8 cellular contexts compared by ENCODE assay signal in the genomic region with DNA sequence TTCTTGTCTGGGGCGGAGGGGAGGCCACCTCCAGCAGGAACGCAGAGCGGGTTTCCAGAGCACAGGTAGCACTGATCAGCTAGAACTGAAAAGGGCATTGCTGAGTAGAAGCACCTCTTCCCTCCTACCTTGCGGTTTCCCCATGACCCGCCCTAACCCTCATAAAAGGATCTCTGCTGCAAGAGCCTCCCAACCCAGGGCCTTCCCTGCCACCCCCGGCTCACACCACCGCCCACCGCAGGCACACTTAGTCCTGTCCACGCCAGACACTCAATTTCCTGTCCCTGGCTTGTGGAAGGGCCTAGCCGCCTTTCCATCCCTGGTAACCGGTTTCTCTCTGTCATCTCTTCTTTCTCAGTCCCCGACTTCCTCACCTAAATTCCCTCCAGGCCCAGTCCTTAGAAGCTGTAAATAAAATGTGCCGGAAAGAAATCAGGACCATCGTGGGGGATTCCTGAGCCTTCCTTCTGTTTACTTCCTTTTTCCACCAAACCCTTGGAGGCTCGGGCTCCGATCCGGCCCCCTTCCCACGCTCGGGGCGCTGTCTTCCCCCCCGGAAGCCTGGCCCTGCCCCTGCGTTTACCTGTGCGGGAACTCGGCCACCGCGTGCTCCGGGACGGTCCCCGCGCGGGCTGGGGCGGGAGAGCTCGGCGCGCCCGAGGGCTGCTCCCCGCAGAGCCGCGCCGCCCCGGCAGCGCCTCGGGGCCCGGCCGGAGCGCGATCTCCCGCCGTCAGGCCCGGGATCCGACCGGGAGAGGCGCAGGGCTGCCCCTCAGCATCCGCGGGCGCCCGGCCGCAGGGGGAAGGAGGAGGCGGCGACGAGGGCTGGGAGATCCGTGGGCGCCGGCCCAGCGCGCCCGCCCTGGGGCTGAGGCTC. TPM values are rescaled to one million over a fixed set of nuclear protein-coding genes. Genes with fewer than 3 reads are reported as not detected.
DNase-seq lines count a peak whose midpoint lies in the region; ATAC-seq, FAIRE-seq and TF ChIP-seq lines count a peak whose summit lies in the region.

No MANE protein-coding gene starts in this region.

- H3K27me3 ChIP-seq in BLaER1 treated with 17β-estradiol and CSF1 and Interleukin-3, amounts not matched to agents 10 nM and 100 nM = peaks cover 0 to 12% (median 0%) of the 10 kb centered on the region in 11 experiments; a peak in 5 of 22 replicates
- H3K27me3 ChIP-seq in body of pancreas = no peaks in the 10 kb centered on the region
- H3K27me3 ChIP-seq in keratinocyte (ENCODE audit: control insufficient read depth, extremely low read depth, insufficient read depth, low read length) = no peaks in the 10 kb centered on the region

- H3K27me3 Mint-ChIP-seq in T-helper 1 cell treated with Interleukin-12 subunit alpha and Interleukin-12 subunit beta and Interleukin-4 antibody, amounts not matched to agents 30 μg/mL and 1 μg/mL, for 36 hours (ENCODE audit: low read depth) = peaks cover 4% of the 10 kb centered on the region

- H2AFZ ChIP-seq in keratinocyte (ENCODE audit: control insufficient read depth, low read length) = peak overlapping the region; percentile 91

- no peaks in the 10 kb centered on the region for H3K9me3 Mint-ChIP-seq in T-helper 1 cell treated with Interleukin-12 subunit alpha and Interleukin-12 subunit beta and Interleukin-4 antibody, amounts not matched to agents 30 μg/mL and 1 μg/mL, for 36 hours

- dilution Hi-C loops in keratinocyte (cut with MboI; ENCODE audit: extremely low pct_ligation_motif_present, low sequenced_read_pairs) = no loop called here

- peaks cover 0 to 52% (median 43%) of the 10 kb centered on the region in 11 experiments; a peak in 18 of 22 replicates for H4K20me1 ChIP-seq in BLaER1 treated with 17β-estradiol and CSF1 and Interleukin-3, amounts not matched to agents 10 nM and 100 nM
- peaks cover 2% of the 10 kb centered on the region for H4K20me1 ChIP-seq in keratinocyte (ENCODE audit: control insufficient read depth, extremely low read depth, insufficient read depth, low read length)

- peak; percentile 24 for ATAC-seq in GM19372 (IDR thresholded peaks at IDR 0.05; ENCODE audit: low read depth, unreplicated experiment)
- peak; percentile 22 for ATAC-seq in HG03521 (IDR thresholded peaks at IDR 0.05; ENCODE audit: unreplicated experiment)
- ATAC-seq in body of pancreas = peak; percentile 39

- TF ChIP-seq POLR2A in body of pancreas (IDR thresholded peaks at IDR 0.05) = no peak

- H3K4me3 Mint-ChIP-seq in T-helper 1 cell treated with Interleukin-12 subunit alpha and Interleukin-12 subunit beta and Interleukin-4 antibody, amounts not matched to agents 30 μg/mL and 1 μg/mL, for 36 hours = peak overlapping the region; percentile 93

- no peak for DNase-seq in body of pancreas
- no peak for DNase-seq in keratinocyte (ENCODE audit: low read depth, low spot score)
- peak; percentile 36 to 53 for DNase-seq in stimulated activated CD4-positive, alpha-beta T cell treated with anti-CD3 and anti-CD28 coated beads, Interleukin-4, amount 100 ng/mL, for 4 hours
- DNase-seq in cortex of kidney (lab: John Stamatoyannopoulos, UW) = no peak

- no peaks in the 10 kb centered on the region for H3K9me3 ChIP-seq in BLaER1 treated with 17β-estradiol and CSF1 and Interleukin-3, amounts not matched to agents 10 nM and 100 nM (replicated peaks in 1 of 11)
- H3K9me3 ChIP-seq in body of pancreas (no peaks in the 10 kb centered on the region), keratinocyte (ENCODE audit: control insufficient read depth, low read depth, low read length) (no peaks in the 10 kb centered on the region)

- FAIRE-seq in keratinocyte (lab: Jason Lieb, UNC) = peak; percentile 61

- TF ChIP-seq CTCF in body of pancreas (IDR thresholded peaks at IDR 0.05) (no peak), keratinocyte (optimal IDR thresholded peaks at IDR 0.05 in 1 of 3, IDR thresholded peaks at IDR 0.05 in 1 of 3, conservative IDR thresholded peaks at IDR 0.05 in 1 of 3; ENCODE audit: extremely low read depth in 1 of 3, insufficient read depth in 2 of 3, low read length in 3 of 3) (no peak)

- peak overlapping the region; percentile 76 to 85 (median 82) for H3K9ac ChIP-seq in BLaER1 treated with 17β-estradiol and CSF1 and Interleukin-3, amounts not matched to agents 10 nM and 100 nM
- H3K9ac ChIP-seq in keratinocyte (ENCODE audit: control insufficient read depth, extremely low read depth, insufficient read depth, low read length) = peak overlapping the region; percentile 76

- H3K36me3 Mint-ChIP-seq in T-helper 1 cell treated with Interleukin-12 subunit alpha and Interleukin-12 subunit beta and Interleukin-4 antibody, amounts not matched to agents 30 μg/mL and 1 μg/mL, for 36 hours (ENCODE audit: low read depth) = peaks cover 9% of the 10 kb centered on the region

- H3K36me3 ChIP-seq in BLaER1 treated with 17β-estradiol and CSF1 and Interleukin-3, amounts not matched to agents 10 nM and 100 nM = peaks cover 0 to 34% (median 6%) of the 10 kb centered on the region in 11 experiments; a peak in 6 of 22 replicates
- H3K36me3 ChIP-seq in body of pancreas (replicated peaks in 1 of 2; ENCODE audit: insufficient read depth in 1 of 2, low read depth in 2 of 2) (no peaks in the 10 kb centered on the region), keratinocyte (ENCODE audit: control insufficient read depth in 2 of 2, extremely low read depth in 1 of 2, insufficient read depth in 2 of 2, low read length in 2 of 2) (peaks cover 7% of the 10 kb centered on the region in 2 experiments)

- H3K4me2 ChIP-seq in BLaER1 treated with 17β-estradiol and CSF1 and Interleukin-3, amounts not matched to agents 10 nM and 100 nM = peak overlapping the region; percentile 90 to 99 (median 94)
- peak overlapping the region; percentile 93 for H3K4me2 ChIP-seq in keratinocyte (ENCODE audit: control insufficient read depth, extremely low read depth, insufficient read depth, low read depth, low read length)

- 14 to 71% methylated on average over 14 to 62 of the region's 67 CpGs for WGBS in body of pancreas, 2 donors

- peak overlapping the region; percentile 78 to 87 (median 82) for H3K4me3 ChIP-seq in BLaER1 treated with 17β-estradiol and CSF1 and Interleukin-3, amounts not matched to agents 10 nM and 100 nM
- H3K4me3 ChIP-seq in body of pancreas = no peak overlapping the region
- H3K4me3 ChIP-seq in keratinocyte (ENCODE audit: control insufficient read depth in 2 of 3, extremely low read depth in 1 of 3, insufficient read depth in 2 of 3, low read depth in 1 of 3, low read length in 3 of 3) = peak overlapping the region; percentile 46 to 83 (median 80)

- peaks cover 21% of the 10 kb centered on the region for H3K4me1 Mint-ChIP-seq in T-helper 1 cell treated with Interleukin-12 subunit alpha and Interleukin-12 subunit beta and Interleukin-4 antibody, amounts not matched to agents 30 μg/mL and 1 μg/mL, for 36 hours (ENCODE audit: low read depth)

- peaks cover 30 to 60% (median 52%) of the 10 kb centered on the region in 10 experiments for H3K4me1 ChIP-seq in BLaER1 treated with 17β-estradiol and CSF1 and Interleukin-3, amounts not matched to agents 10 nM and 100 nM
- H3K4me1 ChIP-seq in body of pancreas (peaks cover 13% of the 10 kb centered on the region), keratinocyte (ENCODE audit: control insufficient read depth, extremely low read depth, insufficient read depth, low read length) (peaks cover 14% of the 10 kb centered on the region)

- H3K9me1 ChIP-seq in keratinocyte (ENCODE audit: control insufficient read depth, extremely low read depth, insufficient read depth, low read length) = peaks cover 4% of the 10 kb centered on the region

- H3K27ac Mint-ChIP-seq in T-helper 1 cell treated with Interleukin-12 subunit alpha and Interleukin-12 subunit beta and Interleukin-4 antibody, amounts not matched to agents 30 μg/mL and 1 μg/mL, for 36 hours = peak overlapping the region; percentile 43

- intact Hi-C loops in body of pancreas (cut with DNase I) = no loop called here

- peak overlapping the region in 10 of 11 experiments; percentile 30 to 79 (median 74); a peak in 21 of 22 replicates for H3K27ac ChIP-seq in BLaER1 treated with 17β-estradiol and CSF1 and Interleukin-3, amounts not matched to agents 10 nM and 100 nM
- H3K27ac ChIP-seq in body of pancreas = peak overlapping the region in 1 of 4 donors; percentile 30
- H3K27ac ChIP-seq in keratinocyte (ENCODE audit: control insufficient read depth, insufficient read depth, low read length) = peak overlapping the region; percentile 60

- peaks cover 39% of the 10 kb centered on the region for H3K79me2 ChIP-seq in keratinocyte (ENCODE audit: control insufficient read depth, insufficient read depth, low read length)

RNA-seq across cellular contexts. Expression of a gene that starts 0.7 kb away (rescaled TPM):
- 10 to 100 TPM; 17.1 to 63.9 TPM for total RNA-seq in body of pancreas
- polyA plus RNA-seq in keratinocyte = 27.1 to 47.4 TPM (median 33.2 TPM) in 3 replicates
- polyA plus RNA-seq in keratinocyte (2011; ENCODE audit: low read depth) = 15.1 TPM
- 14.9 and 18.3 TPM in 2 replicates for polyA plus RNA-seq in keratinocyte (2011; cell fraction: cytosol; rRNA removed)
- 64.9 and 72.3 TPM in 2 replicates for polyA plus RNA-seq in keratinocyte (2011; cell fraction: nucleus; rRNA removed)
- 16.4 and 41.4 TPM in 2 replicates for polyA plus RNA-seq in keratinocyte (2012; ENCODE audit: low replicate concordance)
- 49.3 to 129 TPM (median 72.4 TPM) in 3 replicates for polyA minus RNA-seq in keratinocyte
- polyA minus RNA-seq in keratinocyte (2011; cell fraction: cytosol; rRNA and poly(A)+ RNA removed) = 47.8 TPM
- 57.7 and 62.1 TPM in 2 replicates for polyA minus RNA-seq in keratinocyte (2011; cell fraction: nucleus; rRNA and poly(A)+ RNA removed)

RNA-seq across cellular contexts. Expression of a gene that starts 52.4 kb away (rescaled TPM):
- total RNA-seq in body of pancreas = 10 to 100 TPM; 11.4 to 58.7 TPM
- 2.8 to 3.4 TPM (median 2.9 TPM) in 3 replicates for polyA plus RNA-seq in keratinocyte
- polyA plus RNA-seq in keratinocyte (2011; ENCODE audit: low read depth) = 3.2 TPM
- polyA plus RNA-seq in keratinocyte (2011; cell fraction: cytosol; rRNA removed) = 1.3 and 1.8 TPM in 2 replicates
- polyA plus RNA-seq in keratinocyte (2011; cell fraction: nucleus; rRNA removed) = 4.1 and 6.0 TPM in 2 replicates
- 1.2 and 1.6 TPM in 2 replicates for polyA plus RNA-seq in keratinocyte (2012; ENCODE audit: low replicate concordance)
- 3.2 to 6.1 TPM (median 5.0 TPM) in 3 replicates for polyA minus RNA-seq in keratinocyte
- polyA minus RNA-seq in keratinocyte (2011; cell fraction: cytosol; rRNA and poly(A)+ RNA removed) = 2.5 TPM
- polyA minus RNA-seq in keratinocyte (2011; cell fraction: nucleus; rRNA and poly(A)+ RNA removed) = 1.8 and 4.7 TPM in 2 replicates

Comparison
In these comparisons a context has a peak if more than half of its experiments do, and no peak if none do; other contexts are left out.
1. H3K4me3 ChIP-seq: peak in BLaER1 treated with 17β-estradiol and CSF1 and Interleukin-3, amounts not matched to agents 10 nM and 100 nM (10 of 10) and keratinocyte (3 of 3); none in body of pancreas (0 of 2).
2. DNase-seq: peak in stimulated activated CD4-positive, alpha-beta T cell treated with anti-CD3 and anti-CD28 coated beads, Interleukin-4, amount 100 ng/mL, for 4 hours (2 of 2); none in body of pancreas (0 of 4), keratinocyte (single experiment) and cortex of kidney (single experiment).
3. Peak in every context shown above with its lines, with median percentiles within 50 percentile points of each other: ATAC-seq.